9 cellular contexts compared by ENCODE assay signal in genomic region chr13:109783815-109784589, GRCh38. TPM values are rescaled to one million over a fixed set of nuclear protein-coding genes. Genes with fewer than 3 reads are reported as not detected.
A peak's percentile ranks its signal among the peaks of the same experiment; 100 is the strongest.
DNase-seq lines count a peak whose midpoint lies in the region; ATAC-seq and TF ChIP-seq lines count a peak whose summit lies in the region.
"Had no signal": no experiment of that assay in that cellular context is flagged by ENCODE, and none has a peak within 500 bp of the region (broad histone marks: within the 10 kb centered on the region; RNA-seq: fewer than 3 reads in every experiment).

No MANE protein-coding gene starts in this region.

- no peaks in the 10 kb centered on the region for H3K36me3 ChIP-seq in PC-3 (ENCODE audit: low read depth, low read length)
- peaks cover 0 to 25% of the 10 kb centered on the region in 2 donors for H3K36me3 ChIP-seq in esophagus (ENCODE audit: control insufficient read depth in 2 of 2, insufficient read depth in 2 of 2, low read length in 1 of 2)
- H3K36me3 ChIP-seq in osteoblast (ENCODE audit: insufficient read depth, low read length) = no peaks in the 10 kb centered on the region
- H3K36me3 ChIP-seq in SJCRH30 = no peaks in the 10 kb centered on the region

- H3K79me2 ChIP-seq in PC-3 (ENCODE audit: low read length) = peaks cover 57% of the 10 kb centered on the region
- peaks cover 19% of the 10 kb centered on the region for H3K79me2 ChIP-seq in osteoblast (ENCODE audit: insufficient read depth, low read length)

- H3K27ac ChIP-seq in PC-3 (ENCODE audit: low read length) (peak overlapping the region; percentile 25), esophagus (ENCODE audit: low read depth in 2 of 2, low read length in 1 of 2) (peak overlapping the region in 1 of 2 donors; percentile 35), osteoblast (ENCODE audit: low read depth, low read length) (no peak overlapping the region), SJCRH30 (no peak overlapping the region)

- POLR2A ChIA-PET in PC-3 (lab: Charles Lee; ENCODE audit: unreplicated experiment) = interaction anchor here (0.5 kb wide), 1 partner anchor 503 kb away, joined by 3 read pairs; no protein-coding TSS in a partner anchor

- DNase-seq in AG10803 (ENCODE audit: low read depth) = no peak
- no peak for DNase-seq in PC-3
- DNase-seq in osteoblast (ENCODE audit: insufficient read length, low spot score, missing footprints) = no peak
- no peak for DNase-seq in activated T-cell treated with anti-CD3 and anti-CD28 coated beads, Interleukin-2, amount 50 U/mL, for 1 hour
- DNase-seq in SJCRH30 = no peak
- DNase-seq in activated naive CD4-positive, alpha-beta T cell treated with anti-CD3 and anti-CD28 coated beads, Interleukin-2, amount 50 U/mL, for 16 hours = no peak
- no peak for DNase-seq in sciatic nerve (ENCODE audit: low spot score)
- DNase-seq: NCI-H1048 had no signal

- H4K20me1 ChIP-seq in PC-3 (ENCODE audit: low read length) (peaks cover 10% of the 10 kb centered on the region; the same call in 1 of the 2 replicates), osteoblast (ENCODE audit: insufficient read depth, low read length) (no peaks in the 10 kb centered on the region)

- BruUV-seq in PC-3 (replicated peaks; lab: Mats Ljungman, UMichigan) = no TSS peak

- no peaks in the 10 kb centered on the region for H3K27me3 ChIP-seq in PC-3 (ENCODE audit: low read length)
- no peaks in the 10 kb centered on the region for H3K27me3 ChIP-seq in esophagus (ENCODE audit: control insufficient read depth in 1 of 2, insufficient read depth in 2 of 2, low read length in 2 of 2)
- H3K27me3 ChIP-seq in osteoblast (ENCODE audit: insufficient read depth, low read length) = peaks cover 22% of the 10 kb centered on the region
- no peaks in the 10 kb centered on the region for H3K27me3 ChIP-seq in SJCRH30

- peak overlapping the region; percentile 91 for H3K4me2 ChIP-seq in PC-3 (ENCODE audit: low read length)
- peak overlapping the region; percentile 23 for H3K4me2 ChIP-seq in osteoblast (ENCODE audit: insufficient read depth, low read length)

- WGBS in esophagus, 2 donors = 70 to 76% methylated on average over 58 to 81 of the region's 81 CpGs

- peak overlapping the region; percentile 70 for H3K9ac ChIP-seq in PC-3 (ENCODE audit: low read length)

- TF ChIP-seq CTCF in AG10803 (conservative IDR thresholded peaks at IDR 0.05; ENCODE audit: low read length) (no peak), PC-3 (conservative IDR thresholded peaks at IDR 0.05; ENCODE audit: low read depth, low read length) (no peak), osteoblast (IDR thresholded peaks at IDR 0.05; ENCODE audit: extremely low read depth, low read depth, low read length) (no peak)

- H3K9me2 ChIP-seq in PC-3 (replicated peaks; ENCODE audit: low read length) = no peaks in the 10 kb centered on the region

- H3F3A ChIP-seq in PC-3 (ENCODE audit: low read length, unreplicated experiment) = no peaks in the 10 kb centered on the region

- H3K4me1 ChIP-seq in PC-3 (ENCODE audit: insufficient read depth, low read length) (peaks cover 15% of the 10 kb centered on the region), esophagus (ENCODE audit: control insufficient read depth in 2 of 2, insufficient read depth in 2 of 2, low read length in 1 of 2) (peaks cover 3 to 24% of the 10 kb centered on the region in 2 donors), osteoblast (ENCODE audit: insufficient read depth, low read length) (no peaks in the 10 kb centered on the region), SJCRH30 (no peaks in the 10 kb centered on the region)

- H3K9me3 ChIP-seq in PC-3 (ENCODE audit: low read length) (no peaks in the 10 kb centered on the region), esophagus (ENCODE audit: control insufficient read depth in 2 of 2, insufficient read depth in 1 of 2, low read depth in 1 of 2, low read length in 1 of 2) (peaks cover 0 to 4% of the 10 kb centered on the region in 2 donors), osteoblast (ENCODE audit: low read depth, low read length) (no peaks in the 10 kb centered on the region), SJCRH30 (replicated peaks) (no peaks in the 10 kb centered on the region)

- intact Hi-C loops in PC-3 (cut with micrococcal nuclease) = loop anchor here (2.0 to 10.0 kb wide), 3 partner anchors 42 to 823 kb away; no protein-coding TSS in a partner anchor
- intact Hi-C loops in sciatic nerve (cut with DNase I) = loop anchor here (10.0 kb wide), 2 partner anchors 639 to 921 kb away; partner anchors contain the start of gene CARS2

- peak; percentile 2; the same call in 1 of the 2 replicates for ATAC-seq in PC-3
- no peak for ATAC-seq in sciatic nerve

- H3K4me3 ChIP-seq in AG10803 (ENCODE audit: low read length) (peak overlapping the region; percentile 62), PC-3 (ENCODE audit: low read length) (peak overlapping the region; percentile 75), esophagus (ENCODE audit: low read depth in 1 of 2, low read length in 2 of 2) (peak overlapping the region; percentile 69 to 81), osteoblast (ENCODE audit: insufficient read depth, low read length) (peak overlapping the region; percentile 56), SJCRH30 (no peak overlapping the region)

- CTCF ChIA-PET in PC-3 (lab: Charles Lee) = interaction anchor here (0.7 to 1.2 kb wide), 2 partner anchors 174 to 330 kb away, joined by 3 read pairs; no protein-coding TSS in a partner anchor

- H2AFZ ChIP-seq in PC-3 (ENCODE audit: low read length) (no peak overlapping the region), osteoblast (ENCODE audit: low read length) (no peak overlapping the region)

RNA-seq across cellular contexts. Expression of gene IRS2, which starts 2.4 kb away (rescaled TPM):
- 5.6 and 7.5 TPM in 2 replicates for total RNA-seq in PC-3 (2014; rRNA removed)
- polyA plus RNA-seq in esophagus = 1 to 10 TPM; 1.6 to 2.6 TPM
- 7.1 and 8.3 TPM in 2 replicates for total RNA-seq in osteoblast
- total RNA-seq in SJCRH30 (2014; rRNA removed; shearing (Covaris generic)) = 2.2 TPM in 2 replicates
- 24.7 TPM for total RNA-seq in sciatic nerve
